In genomic region chr12:124739953-124740561, GRCh38 we compare ENCODE assay signal across 17 cellular contexts.
DNase-seq lines count a peak whose midpoint lies in the region; ATAC-seq and TF ChIP-seq lines count a peak whose summit lies in the region.
"Had no signal": no experiment of that assay in that cellular context is flagged by ENCODE, and none has a peak within 500 bp of the region (broad histone marks: within the 10 kb centered on the region; RNA-seq: fewer than 3 reads in every experiment).

No MANE protein-coding gene starts in this region.

- peak overlapping the region; percentile 67 to 92 (median 78) for H3K4me2 ChIP-seq in BLaER1 treated with 17β-estradiol and CSF1 and Interleukin-3, amounts not matched to agents 10 nM and 100 nM

- no peaks in the 10 kb centered on the region; a peak in 1 of 22 replicates for H3K27me3 ChIP-seq in BLaER1 treated with 17β-estradiol and CSF1 and Interleukin-3, amounts not matched to agents 10 nM and 100 nM
- H3K27me3 ChIP-seq in psoas muscle (ENCODE audit: insufficient read depth in 3 of 3, low read length in 2 of 3) = no peaks in the 10 kb centered on the region
- H3K27me3 ChIP-seq: brain microvascular endothelial cell, pancreas, thyroid gland had no signal

- peaks cover 0 to 11% (median 5%) of the 10 kb centered on the region in 11 experiments; a peak in 7 of 22 replicates for H3K9me3 ChIP-seq in BLaER1 treated with 17β-estradiol and CSF1 and Interleukin-3, amounts not matched to agents 10 nM and 100 nM (replicated peaks in 1 of 11)
- H3K9me3 ChIP-seq in psoas muscle = no peaks in the 10 kb centered on the region
- H3K9me3 ChIP-seq: pancreas, thyroid gland had no signal

- DNase-seq in NB4 (ENCODE audit: low read depth) (peak; percentile 72), choroid plexus epithelial cell (ENCODE audit: low read depth) (peak; percentile 43), psoas muscle (no peak), GM03348 (ENCODE audit: low spot score) (no peak)
- no peak for DNase-seq in stimulated activated CD4-positive, alpha-beta T cell treated with anti-CD3 and anti-CD28 coated beads, Interleukin-12 subunit alpha, Interleukin-12 subunit beta, amount 100 ng/mL, for 4 hours
- no peak for DNase-seq in stimulated activated effector memory CD8-positive, alpha-beta T cell treated with anti-CD3 and anti-CD28 coated beads, Interleukin-12 subunit alpha, Interleukin-12 subunit beta, amount 100 ng/mL, for 72 hours (ENCODE audit: low spot score in 2 of 2)
- no peak for DNase-seq in effector CD8-positive, alpha-beta T cell (lab: John Stamatoyannopoulos, UW)
- DNase-seq: activated CD4-positive, CD25-positive, alpha-beta regulatory T cell; brain microvascular endothelial cell; COR-L47; NCI-H1436; NCI-H446; pancreas; T-cell had no signal

- TF ChIP-seq CTCF in NB4 (IDR thresholded peaks at IDR 0.05; ENCODE audit: low read depth, low read length) (no peak), choroid plexus epithelial cell (conservative IDR thresholded peaks at IDR 0.05; ENCODE audit: low read depth, low read length) (no peak), psoas muscle (IDR thresholded peaks at IDR 0.05) (no peak)

- peaks cover 12% of the 10 kb centered on the region for H3K36me3 Mint-ChIP-seq in stimulated activated effector memory CD8-positive, alpha-beta T cell treated with anti-CD3 and anti-CD28 coated beads, Interleukin-12 subunit alpha, Interleukin-12 subunit beta, amount 100 ng/mL, for 72 hours
- H3K36me3 Mint-ChIP-seq: T-cell had no signal

- peaks cover 54 to 97% (median 81%) of the 10 kb centered on the region in 10 experiments for H3K4me1 ChIP-seq in BLaER1 treated with 17β-estradiol and CSF1 and Interleukin-3, amounts not matched to agents 10 nM and 100 nM
- H3K4me1 ChIP-seq in psoas muscle = peaks cover 18% of the 10 kb centered on the region
- H3K4me1 ChIP-seq: foreskin keratinocyte had no signal

- no peak overlapping the region for H3K4me3 ChIP-seq in BLaER1 treated with 17β-estradiol and CSF1 and Interleukin-3, amounts not matched to agents 10 nM and 100 nM
- H3K4me3 ChIP-seq in NB4 (ENCODE audit: low read depth, low read length) (no peak overlapping the region), choroid plexus epithelial cell (ENCODE audit: low read depth, low read length) (no peak overlapping the region), psoas muscle (no peak overlapping the region)
- H3K4me3 ChIP-seq: pancreas, thyroid gland had no signal

- no peak overlapping the region for H3K4me3 Mint-ChIP-seq in stimulated activated effector memory CD8-positive, alpha-beta T cell treated with anti-CD3 and anti-CD28 coated beads, Interleukin-12 subunit alpha, Interleukin-12 subunit beta, amount 100 ng/mL, for 72 hours
- H3K4me3 Mint-ChIP-seq: T-cell had no signal

- no peaks in the 10 kb centered on the region for H4K20me1 ChIP-seq in BLaER1 treated with 17β-estradiol and CSF1 and Interleukin-3, amounts not matched to agents 10 nM and 100 nM

- peak overlapping the region in 7 of 11 experiments; percentile 11 to 57 (median 33); a peak in 9 of 22 replicates for H3K27ac ChIP-seq in BLaER1 treated with 17β-estradiol and CSF1 and Interleukin-3, amounts not matched to agents 10 nM and 100 nM
- H3K27ac ChIP-seq in psoas muscle = peak overlapping the region; percentile 78
- H3K27ac ChIP-seq: brain microvascular endothelial cell, foreskin keratinocyte, thyroid gland had no signal

- no peak overlapping the region for H3K27ac Mint-ChIP-seq in stimulated activated effector memory CD8-positive, alpha-beta T cell treated with anti-CD3 and anti-CD28 coated beads, Interleukin-12 subunit alpha, Interleukin-12 subunit beta, amount 100 ng/mL, for 72 hours
- H3K27ac Mint-ChIP-seq: T-cell had no signal

- peaks cover 34% of the 10 kb centered on the region for H3K4me1 Mint-ChIP-seq in stimulated activated effector memory CD8-positive, alpha-beta T cell treated with anti-CD3 and anti-CD28 coated beads, Interleukin-12 subunit alpha, Interleukin-12 subunit beta, amount 100 ng/mL, for 72 hours

- TF ChIP-seq POLR2A in NB4 (IDR thresholded peaks at IDR 0.05; ENCODE audit: extremely low read depth, insufficient read length) = no peak

- H3K9ac ChIP-seq in BLaER1 treated with 17β-estradiol and CSF1 and Interleukin-3, amounts not matched to agents 10 nM and 100 nM = peak overlapping the region in 5 of 11 experiments; percentile 20 to 63 (median 51); a peak in 6 of 22 replicates

- intact Hi-C loops in psoas muscle (cut with DNase I) = no loop called here

- ATAC-seq in psoas muscle = no peak
- no peak for ATAC-seq in stimulated activated effector memory CD8-positive, alpha-beta T cell treated with anti-CD3 and anti-CD28 coated beads, Interleukin-12 subunit alpha, Interleukin-12 subunit beta, amount 100 ng/mL, for 72 hours
- ATAC-seq: T-cell had no signal

- H3K9me3 Mint-ChIP-seq in stimulated activated effector memory CD8-positive, alpha-beta T cell treated with anti-CD3 and anti-CD28 coated beads, Interleukin-12 subunit alpha, Interleukin-12 subunit beta, amount 100 ng/mL, for 72 hours = no peaks in the 10 kb centered on the region
- H3K9me3 Mint-ChIP-seq: T-cell had no signal

- H3K36me3 ChIP-seq in BLaER1 treated with 17β-estradiol and CSF1 and Interleukin-3, amounts not matched to agents 10 nM and 100 nM = no peaks in the 10 kb centered on the region
- no peaks in the 10 kb centered on the region for H3K36me3 ChIP-seq in psoas muscle (ENCODE audit: insufficient read depth in 1 of 2, low read depth in 1 of 2)
- H3K36me3 ChIP-seq: brain microvascular endothelial cell, pancreas, thyroid gland had no signal

- WGBS in psoas muscle, 3 donors = 93 to 95% (median 93%) methylated on average over 5 of the region's 5 CpGs

Comparison
In these comparisons a context has a peak if more than half of its experiments do, and no peak if none do; other contexts are left out.
1. DNase-seq: peak in NB4 (single experiment) and choroid plexus epithelial cell (single experiment); none in psoas muscle (0 of 2), stimulated activated CD4-positive, alpha-beta T cell treated with anti-CD3 and anti-CD28 coated beads, Interleukin-12 subunit alpha, Interleukin-12 subunit beta, amount 100 ng/mL, for 4 hours (single experiment), GM03348 (single experiment), stimulated activated effector memory CD8-positive, alpha-beta T cell treated with anti-CD3 and anti-CD28 coated beads, Interleukin-12 subunit alpha, Interleukin-12 subunit beta, amount 100 ng/mL, for 72 hours (0 of 2) and effector CD8-positive, alpha-beta T cell (single experiment).